ENCODE assay signal across 16 cellular contexts in the genomic region with DNA sequence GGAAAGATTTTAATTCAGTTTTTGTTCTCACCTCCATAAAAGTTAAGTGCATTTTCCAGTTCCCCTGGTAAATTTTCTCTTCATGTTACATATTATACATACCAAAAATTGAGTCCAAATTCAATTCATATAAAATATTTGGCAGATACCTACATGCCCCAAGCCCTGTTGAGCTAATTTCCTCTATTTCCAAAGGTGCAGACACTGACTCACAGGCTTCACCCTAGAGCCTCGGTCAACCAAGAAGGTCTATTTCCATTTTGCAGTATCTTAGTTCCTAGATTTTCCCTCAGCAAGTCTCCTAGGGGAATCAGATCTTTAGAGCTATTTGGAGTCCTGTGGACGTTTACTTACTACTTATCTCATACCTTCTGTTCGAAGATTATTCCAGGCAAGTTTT.
DNase-seq lines count a peak whose midpoint lies in the region; ATAC-seq and TF ChIP-seq lines count a peak whose summit lies in the region.
"Had no signal": no experiment of that assay in that cellular context is flagged by ENCODE, and none has a peak within 500 bp of the region (broad histone marks: within the 10 kb centered on the region; RNA-seq: fewer than 3 reads in every experiment).

No MANE protein-coding gene starts in this region.

- peaks cover 78% of the 10 kb centered on the region for H3K4me1 Mint-ChIP-seq in activated CD4-positive, alpha-beta T cell treated with anti-CD3 and anti-CD28 coated beads for 36 hours
- peaks cover 61% of the 10 kb centered on the region for H3K4me1 Mint-ChIP-seq in activated naive CD8-positive, alpha-beta T cell treated with anti-CD3 and anti-CD28 coated beads for 36 hours
- no peaks in the 10 kb centered on the region for H3K4me1 Mint-ChIP-seq in mesothelial cell of epicardium

- CTCF ChIA-PET in activated CD4-positive, alpha-beta T cell treated with anti-CD3 and anti-CD28 coated beads for 36 hours (lab: Charles Lee), result interaction anchor here (0.7 to 5.3 kb wide), 4 partner anchors 10 to 442 kb away, joined by 3 to 21 read pairs (median 5); no protein-coding TSS in a partner anchor

- POLR2A ChIA-PET in activated CD4-positive, alpha-beta T cell treated with anti-CD3 and anti-CD28 coated beads for 36 hours (lab: Charles Lee), result no interaction called here

- no peak for DNase-seq in activated CD4-positive, alpha-beta T cell treated with anti-CD3 and anti-CD28 coated beads for 36 hours
- no peak for DNase-seq in activated CD4-positive, alpha-beta T cell treated with anti-CD3 and anti-CD28 coated beads for 1 hour
- DNase-seq in HPDE6-E6E7 (ENCODE audit: extremely low spot score) (peak; percentile 29), kidney tubule cell (ENCODE audit: low spot score) (peak; percentile 71), mesothelial cell of epicardium (ENCODE audit: low spot score in 2 of 2, unreplicated experiment in 2 of 2) (no peak)
- no peak for DNase-seq in activated naive CD8-positive, alpha-beta T cell treated with anti-CD3 and anti-CD28 coated beads for 36 hours
- DNase-seq: amygdala; CD8-positive, alpha-beta memory T cell; esophagus squamous epithelium; H7; KG1; naive thymus-derived CD8-positive, alpha-beta T cell; NCI-H1417; SJCRH30 had no signal

- H3K36me3 Mint-ChIP-seq in activated CD4-positive, alpha-beta T cell treated with anti-CD3 and anti-CD28 coated beads for 36 hours (ENCODE audit: low read depth), result peaks cover 25% of the 10 kb centered on the region
- peaks cover 35% of the 10 kb centered on the region for H3K36me3 Mint-ChIP-seq in activated naive CD8-positive, alpha-beta T cell treated with anti-CD3 and anti-CD28 coated beads for 36 hours
- H3K36me3 Mint-ChIP-seq in mesothelial cell of epicardium, result no peaks in the 10 kb centered on the region

- no peak for TF ChIP-seq CTCF in mesothelial cell of epicardium (IDR thresholded peaks at IDR 0.05; ENCODE audit: unreplicated experiment)

- H3K4me3 Mint-ChIP-seq in activated CD4-positive, alpha-beta T cell treated with anti-CD3 and anti-CD28 coated beads for 36 hours, result no peak overlapping the region
- H3K4me3 Mint-ChIP-seq in activated naive CD8-positive, alpha-beta T cell treated with anti-CD3 and anti-CD28 coated beads for 36 hours, result no peak overlapping the region
- no peak overlapping the region for H3K4me3 Mint-ChIP-seq in mesothelial cell of epicardium
- H3K4me3 Mint-ChIP-seq: CD8-positive, alpha-beta memory T cell; naive thymus-derived CD8-positive, alpha-beta T cell had no signal

- H3K27ac Mint-ChIP-seq in activated CD4-positive, alpha-beta T cell treated with anti-CD3 and anti-CD28 coated beads for 36 hours, result peak overlapping the region; percentile 98
- H3K27ac Mint-ChIP-seq in activated naive CD8-positive, alpha-beta T cell treated with anti-CD3 and anti-CD28 coated beads for 36 hours, result peak overlapping the region; percentile 96
- H3K27ac Mint-ChIP-seq in mesothelial cell of epicardium, result no peak overlapping the region

- no peaks in the 10 kb centered on the region for H3K27me3 Mint-ChIP-seq in activated CD4-positive, alpha-beta T cell treated with anti-CD3 and anti-CD28 coated beads for 36 hours
- H3K27me3 Mint-ChIP-seq in activated naive CD8-positive, alpha-beta T cell treated with anti-CD3 and anti-CD28 coated beads for 36 hours, result no peaks in the 10 kb centered on the region
- no peaks in the 10 kb centered on the region for H3K27me3 Mint-ChIP-seq in mesothelial cell of epicardium (ENCODE audit: low read depth)
- H3K27me3 Mint-ChIP-seq: CD8-positive, alpha-beta memory T cell; naive thymus-derived CD8-positive, alpha-beta T cell had no signal

- no peaks in the 10 kb centered on the region for H3K9me3 Mint-ChIP-seq in activated CD4-positive, alpha-beta T cell treated with anti-CD3 and anti-CD28 coated beads for 36 hours (ENCODE audit: low read depth)
- no peaks in the 10 kb centered on the region for H3K9me3 Mint-ChIP-seq in activated naive CD8-positive, alpha-beta T cell treated with anti-CD3 and anti-CD28 coated beads for 36 hours
- peaks cover 2% of the 10 kb centered on the region for H3K9me3 Mint-ChIP-seq in mesothelial cell of epicardium
- H3K9me3 Mint-ChIP-seq: CD8-positive, alpha-beta memory T cell; naive thymus-derived CD8-positive, alpha-beta T cell had no signal

- intact Hi-C loops in activated CD4-positive, alpha-beta T cell treated with anti-CD3 and anti-CD28 coated beads for 36 hours (cut with DNase I, micrococcal nuclease), result no loop called here

- ATAC-seq in activated CD4-positive, alpha-beta T cell treated with anti-CD3 and anti-CD28 coated beads for 36 hours, result no peak
- ATAC-seq in HG02763 (IDR thresholded peaks at IDR 0.05; ENCODE audit: unreplicated experiment), result no peak
- no peak for ATAC-seq in GM21515 (IDR thresholded peaks at IDR 0.05; ENCODE audit: unreplicated experiment)
- ATAC-seq: naive thymus-derived CD8-positive, alpha-beta T cell had no signal

Comparison
In these comparisons a context has a peak if more than half of its experiments do, and no peak if none do; other contexts are left out.
1. DNase-seq: peak in HPDE6-E6E7 (single experiment) and kidney tubule cell (single experiment); none in activated CD4-positive, alpha-beta T cell treated with anti-CD3 and anti-CD28 coated beads for 36 hours (single experiment), activated CD4-positive, alpha-beta T cell treated with anti-CD3 and anti-CD28 coated beads for 1 hour (single experiment), activated naive CD8-positive, alpha-beta T cell treated with anti-CD3 and anti-CD28 coated beads for 36 hours (single experiment) and mesothelial cell of epicardium (0 of 2).